In genomic region chr16:14378131-14378551, GRCh38 we compare ENCODE assay signal across 14 cellular contexts.
DNase-seq lines count a peak whose midpoint lies in the region; ATAC-seq and TF ChIP-seq lines count a peak whose summit lies in the region.
"Had no signal": no experiment of that assay in that cellular context is flagged by ENCODE, and none has a peak within 500 bp of the region (broad histone marks: within the 10 kb centered on the region; RNA-seq: fewer than 3 reads in every experiment).

No MANE protein-coding gene starts in this region.

- H2BK120ac ChIP-seq in IMR-90 (ENCODE audit: low read depth, low read length), result peak overlapping the region; percentile 53; the same call in 1 of the 2 replicates

- no peaks in the 10 kb centered on the region for H3K79me1 ChIP-seq in IMR-90 (ENCODE audit: low read depth in 1 of 2, low read length in 2 of 2)

- H2BK15ac ChIP-seq in IMR-90 (ENCODE audit: low read depth, low read length), result no peak overlapping the region

- peaks cover 7 to 22% of the 10 kb centered on the region in 2 donors for H3K27me3 Mint-ChIP-seq in effector memory CD8-positive, alpha-beta T cell
- H3K27me3 Mint-ChIP-seq in naive thymus-derived CD4-positive, alpha-beta T cell, result no peaks in the 10 kb centered on the region
- H3K27me3 Mint-ChIP-seq: activated CD4-positive, alpha-beta memory T cell treated with anti-CD3 and anti-CD28 coated beads for 36 hours; activated naive CD8-positive, alpha-beta T cell had no signal

- peak overlapping the region; percentile 51; the same call in 1 of the 2 replicates for H4K91ac ChIP-seq in IMR-90 (ENCODE audit: insufficient read depth, low read depth, low read length)

- H3K36me3 Mint-ChIP-seq in effector memory CD8-positive, alpha-beta T cell (ENCODE audit: insufficient read depth), result peaks cover 3% of the 10 kb centered on the region
- no peaks in the 10 kb centered on the region for H3K36me3 Mint-ChIP-seq in naive thymus-derived CD4-positive, alpha-beta T cell
- H3K36me3 Mint-ChIP-seq: activated CD4-positive, alpha-beta memory T cell treated with anti-CD3 and anti-CD28 coated beads for 36 hours; activated naive CD8-positive, alpha-beta T cell had no signal

- peak overlapping the region; percentile 54 for H3K4ac ChIP-seq in IMR-90 (ENCODE audit: low read depth, low read length)

- H3K27me3 ChIP-seq in IMR-90 (ENCODE audit: control insufficient read depth, insufficient read depth, low read length) (no peaks in the 10 kb centered on the region), adipocyte (replicated peaks; ENCODE audit: control insufficient read depth, insufficient read depth, low read length) (no peaks in the 10 kb centered on the region)
- no peaks in the 10 kb centered on the region for H3K27me3 ChIP-seq in naive thymus-derived CD4-positive, alpha-beta T cell (ENCODE audit: control insufficient read depth in 2 of 2, insufficient read depth in 2 of 2, low read length in 2 of 2)
- H3K27me3 ChIP-seq: SJSA1 had no signal

- H3K56ac ChIP-seq in IMR-90 (ENCODE audit: extremely low read depth, insufficient read depth, low read length), result no peak overlapping the region

- POLR2A ChIA-PET in IMR-90 (lab: Charles Lee; ENCODE audit: unreplicated experiment), result no interaction called here
- POLR2A ChIA-PET in naive thymus-derived CD4-positive, alpha-beta T cell (lab: Charles Lee), result no interaction called here

- no peak overlapping the region for H2BK5ac ChIP-seq in IMR-90 (ENCODE audit: low read depth, low read length, poor library complexity, severe bottlenecking)

- H3K4me2 ChIP-seq in IMR-90 (ENCODE audit: low read depth, low read length), result peak overlapping the region; percentile 12; the same call in 1 of the 2 replicates

- peak overlapping the region; percentile 49; the same call in 1 of the 2 replicates for H4K5ac ChIP-seq in IMR-90 (ENCODE audit: low read depth, low read length)

- peaks cover 4% of the 10 kb centered on the region; the same call in 1 of the 2 replicates for H3K9me1 ChIP-seq in IMR-90 (ENCODE audit: insufficient read depth, low read length)

- no peak overlapping the region for H3K4me3 Mint-ChIP-seq in effector memory CD8-positive, alpha-beta T cell
- no peak overlapping the region for H3K4me3 Mint-ChIP-seq in naive thymus-derived CD4-positive, alpha-beta T cell
- H3K4me3 Mint-ChIP-seq: activated CD4-positive, alpha-beta memory T cell treated with anti-CD3 and anti-CD28 coated beads for 36 hours; activated naive CD8-positive, alpha-beta T cell had no signal

- H2AK5ac ChIP-seq in IMR-90 (ENCODE audit: low read depth, low read length), result peak overlapping the region; percentile 72; the same call in 1 of the 2 replicates

- peak overlapping the region; percentile 67 for H3K14ac ChIP-seq in IMR-90 (replicated peaks; ENCODE audit: low read depth, low read length)

- H3K27ac Mint-ChIP-seq in effector memory CD8-positive, alpha-beta T cell, result no peak overlapping the region
- H3K27ac Mint-ChIP-seq in naive thymus-derived CD4-positive, alpha-beta T cell, result no peak overlapping the region
- H3K27ac Mint-ChIP-seq: activated CD4-positive, alpha-beta memory T cell treated with anti-CD3 and anti-CD28 coated beads for 36 hours; activated naive CD8-positive, alpha-beta T cell had no signal

- no peak for TF ChIP-seq RAD21 in IMR-90 (IDR thresholded peaks at IDR 0.05; ENCODE audit: low read length)

- no peaks in the 10 kb centered on the region for H3K4me1 Mint-ChIP-seq in effector memory CD8-positive, alpha-beta T cell (ENCODE audit: low read depth in 2 of 2)
- H3K4me1 Mint-ChIP-seq in naive thymus-derived CD4-positive, alpha-beta T cell, result peaks cover 0 to 2% (median 0%) of the 10 kb centered on the region in 7 donors

- peak overlapping the region; percentile 67 for H2AFZ ChIP-seq in IMR-90 (replicated peaks; ENCODE audit: low read length, poor library complexity)

- peaks cover 6% of the 10 kb centered on the region for H3K4me1 ChIP-seq in IMR-90 (ENCODE audit: control insufficient read depth, insufficient read depth, low read length)
- H3K4me1 ChIP-seq in adipocyte (ENCODE audit: control insufficient read depth, insufficient read depth, low read length), result peaks cover 30% of the 10 kb centered on the region
- no peaks in the 10 kb centered on the region for H3K4me1 ChIP-seq in naive thymus-derived CD4-positive, alpha-beta T cell (ENCODE audit: control insufficient read depth in 2 of 2, insufficient read depth in 2 of 2, low read length in 2 of 2)
- H3K4me1 ChIP-seq: left ventricle myocardium inferior had no signal

- in situ Hi-C loops in IMR-90 (cut with MboI; ENCODE audit: low sequenced_read_pairs), result no loop called here

- peak; percentile 42 for DNase-seq in COLO668 (lab: John Stamatoyannopoulos, UW; ENCODE audit: unreplicated experiment)
- peak; percentile 92 for DNase-seq in IMR-90
- peak; percentile 75 for DNase-seq in adipocyte (ENCODE audit: low read depth)
- DNase-seq in left colon, result no peak
- DNase-seq in Right ventricle myocardium superior, result no peak
- no peak for DNase-seq in effector memory CD8-positive, alpha-beta T cell
- DNase-seq in stimulated activated naive CD4-positive, alpha-beta T cell treated with Interleukin-2 at 50 U/mL for 16 hours (lab: John Stamatoyannopoulos, UW), result no peak
- no peak for DNase-seq in naive thymus-derived CD4-positive, alpha-beta T cell
- DNase-seq: activated CD4-positive, alpha-beta memory T cell treated with anti-CD3 and anti-CD28 coated beads for 36 hours; left ventricle myocardium inferior; NCI-H1092; right cardiac atrium had no signal

- H3K9me3 ChIP-seq in IMR-90 (ENCODE audit: control insufficient read depth, insufficient read depth, low read length) (no peaks in the 10 kb centered on the region), adipocyte (ENCODE audit: control insufficient read depth, low read length) (no peaks in the 10 kb centered on the region)
- H3K9me3 ChIP-seq in naive thymus-derived CD4-positive, alpha-beta T cell (ENCODE audit: control insufficient read depth in 2 of 3, low read length in 3 of 3), result no peaks in the 10 kb centered on the region
- H3K9me3 ChIP-seq: left ventricle myocardium inferior, SJSA1 had no signal

- H3K9ac ChIP-seq in IMR-90 (ENCODE audit: low read depth, low read length) (no peak overlapping the region), adipocyte (ENCODE audit: low read length) (no peak overlapping the region)

- peak; percentile 67 for ATAC-seq in IMR-90 (ENCODE audit: low read depth)
- peak; percentile 46 for ATAC-seq in left colon
- no peak for ATAC-seq in Right ventricle myocardium superior (ENCODE audit: poor library complexity)
- no peak for ATAC-seq in effector memory CD8-positive, alpha-beta T cell (replicated peaks)
- ATAC-seq in naive thymus-derived CD4-positive, alpha-beta T cell, result no peak

- no peak for TF ChIP-seq CTCF in IMR-90 (conservative IDR thresholded peaks at IDR 0.05; ENCODE audit: low read depth, low read length)

- H3K36me3 ChIP-seq in IMR-90 (ENCODE audit: control insufficient read depth, insufficient read depth, low read length) (no peaks in the 10 kb centered on the region), adipocyte (ENCODE audit: control insufficient read depth, insufficient read depth, low read length, severe bottlenecking) (no peaks in the 10 kb centered on the region)
- H3K36me3 ChIP-seq in naive thymus-derived CD4-positive, alpha-beta T cell (ENCODE audit: control insufficient read depth in 2 of 3, insufficient read depth in 3 of 3, low read length in 3 of 3), result no peaks in the 10 kb centered on the region
- H3K36me3 ChIP-seq: left ventricle myocardium inferior, SJSA1 had no signal

- peak overlapping the region; percentile 66; the same call in 1 of the 2 replicates for H3K18ac ChIP-seq in IMR-90 (ENCODE audit: low read depth, low read length)

- H2BK20ac ChIP-seq in IMR-90 (ENCODE audit: low read depth, low read length), result 0 out of 2 replicates have a peak overlapping the region, but pooled peaks have one; percentile 37

- no peaks in the 10 kb centered on the region for H4K20me1 ChIP-seq in IMR-90 (ENCODE audit: insufficient read depth, low read length)

- TF ChIP-seq POLR2A in IMR-90 (IDR thresholded peaks at IDR 0.05; ENCODE audit: low read depth, low read length), result no peak

- CTCF ChIA-PET in IMR-90 (lab: Yijun Ruan, JAX), result no interaction called here
- CTCF ChIA-PET in naive thymus-derived CD4-positive, alpha-beta T cell (lab: Charles Lee), result no interaction called here

- H3K27ac ChIP-seq in IMR-90 (ENCODE audit: insufficient read depth, low read length), result no peak overlapping the region
- no peak overlapping the region for H3K27ac ChIP-seq in naive thymus-derived CD4-positive, alpha-beta T cell (ENCODE audit: low read depth, low read length)
- H3K27ac ChIP-seq: left ventricle myocardium inferior had no signal

- peak overlapping the region in 1 of 2 experiments; percentile 39; a peak in 1 of 4 replicates for H4K8ac ChIP-seq in IMR-90 (ENCODE audit: low read depth in 2 of 2, low read length in 2 of 2)

- no TSS peak for BruUV-seq in IMR-90 (replicated peaks; lab: Mats Ljungman, UMichigan)

- H2AK9ac ChIP-seq in IMR-90 (replicated peaks; ENCODE audit: low read depth, low read length, poor library complexity), result peak overlapping the region; percentile 51

- H3K9me3 Mint-ChIP-seq in effector memory CD8-positive, alpha-beta T cell, result no peaks in the 10 kb centered on the region
- no peaks in the 10 kb centered on the region for H3K9me3 Mint-ChIP-seq in naive thymus-derived CD4-positive, alpha-beta T cell
- H3K9me3 Mint-ChIP-seq: activated CD4-positive, alpha-beta memory T cell treated with anti-CD3 and anti-CD28 coated beads for 36 hours had no signal

- no peak overlapping the region for H3K23ac ChIP-seq in IMR-90 (ENCODE audit: low read depth, low read length)

- H3K4me3 ChIP-seq in IMR-90 (ENCODE audit: insufficient read depth, low read depth, low read length), result no peak overlapping the region
- H3K4me3 ChIP-seq in adipocyte (ENCODE audit: low read length), result peak overlapping the region; percentile 18
- H3K4me3 ChIP-seq in naive thymus-derived CD4-positive, alpha-beta T cell (ENCODE audit: low read length), result no peak overlapping the region
- H3K4me3 ChIP-seq: left ventricle myocardium inferior, SJSA1 had no signal

- WGBS in IMR-90 (ENCODE audit: extremely low coverage in 2 of 2, insufficient read length in 1 of 2), 2 experiments, result 36% methylated on average over 2 of the region's 4 CpGs; no CpG with 5 or more reads in 1 of the 2 experiments

- intact Hi-C loops in IMR-90 (cut with micrococcal nuclease), result no loop called here
- intact Hi-C loops in left colon (cut with DNase I, micrococcal nuclease), result no loop called here
- intact Hi-C loops in Right ventricle myocardium superior (cut with DNase I), result no loop called here
- intact Hi-C loops in naive thymus-derived CD4-positive, alpha-beta T cell (cut with micrococcal nuclease), result no loop called here

- dilution Hi-C loops in IMR-90 (cut with HindIII; ENCODE audit: low sequenced_read_pairs, unreplicated experiment), result no loop called here

TF ChIP-seq in IMR-90, 13 proteins besides CTCF, POLR2A, EP300 and RAD21 (continues in another document):
- TF ChIP-seq CHD1 (IDR thresholded peaks at IDR 0.05; ENCODE audit: low read depth, low read length) (no peak), SMC3 (IDR thresholded peaks at IDR 0.05; ENCODE audit: low read depth, low read length) (no peak)

Comparison
In these comparisons a context has a peak if more than half of its experiments do, and no peak if none do; other contexts are left out.
1. DNase-seq: peak in COLO668 (single experiment), IMR-90 (single experiment) and adipocyte (single experiment); none in left colon (0 of 2), Right ventricle myocardium superior (single experiment), effector memory CD8-positive, alpha-beta T cell (0 of 3), stimulated activated naive CD4-positive, alpha-beta T cell treated with Interleukin-2 at 50 U/mL for 16 hours (single experiment) and naive thymus-derived CD4-positive, alpha-beta T cell (0 of 9).
2. ATAC-seq: peak in IMR-90 (single experiment) and left colon (single experiment); none in Right ventricle myocardium superior (single experiment), effector memory CD8-positive, alpha-beta T cell (single experiment) and naive thymus-derived CD4-positive, alpha-beta T cell (single experiment).